9 cellular contexts compared by ENCODE assay signal in the genomic region with DNA sequence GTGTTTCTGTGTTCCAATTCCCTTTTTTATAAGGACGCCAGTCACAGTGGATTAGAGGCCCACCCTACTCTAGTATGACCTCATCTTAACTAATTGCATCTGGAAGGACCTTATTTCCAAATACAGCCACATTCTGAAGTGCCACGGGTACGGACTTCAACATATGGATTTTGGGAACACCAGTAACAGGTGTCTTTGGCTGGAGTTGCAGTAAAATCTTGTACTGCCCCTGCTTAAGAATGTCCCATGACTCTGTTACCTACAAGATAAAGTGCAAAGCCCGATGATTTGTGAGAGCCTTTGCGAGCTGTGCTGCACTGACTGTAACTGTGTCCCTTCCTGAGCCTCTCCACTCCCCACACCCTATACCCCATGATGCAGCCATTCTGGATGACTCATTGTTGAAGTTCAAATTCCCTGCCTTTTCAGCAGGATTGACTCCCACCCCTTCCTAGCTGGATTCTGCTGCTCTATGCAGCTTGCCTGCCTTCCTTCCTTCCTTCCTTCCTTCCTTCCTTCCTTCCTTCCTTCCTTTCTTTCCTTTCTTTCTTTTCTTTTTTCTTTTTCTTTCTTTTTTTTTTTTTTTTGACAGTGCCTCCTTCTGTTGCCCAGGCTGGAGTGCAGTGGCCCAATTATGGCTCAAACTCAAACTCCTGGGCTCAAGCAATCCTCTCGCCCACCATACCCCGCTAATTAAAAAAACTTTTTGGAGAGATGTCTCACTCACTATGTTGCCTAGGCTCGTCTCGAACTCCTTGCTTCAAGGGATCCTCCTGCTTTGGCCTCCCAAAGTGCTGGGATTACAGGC. TPM values are rescaled to one million over a fixed set of nuclear protein-coding genes. Genes with fewer than 3 reads are reported as not detected.
DNase-seq lines count a peak whose midpoint lies in the region; ATAC-seq and TF ChIP-seq lines count a peak whose summit lies in the region.
"Had no signal": no experiment of that assay in that cellular context is flagged by ENCODE, and none has a peak within 500 bp of the region (broad histone marks: within the 10 kb centered on the region; RNA-seq: fewer than 3 reads in every experiment).

No MANE protein-coding gene starts in this region.

- H3K4me3 ChIP-seq in GM06990 (replicated peaks; ENCODE audit: low read depth, low read length) (peak overlapping the region; percentile 76), OCI-LY7 (ENCODE audit: low read depth, low read length, poor library complexity, severe bottlenecking) (peak overlapping the region; percentile 61), epithelial cell of proximal tubule (ENCODE audit: low read depth, low read length) (peak overlapping the region; percentile 63), thyroid gland (replicated peaks in 1 of 3) (no peak overlapping the region)

- DNase-seq in GM06990 (ENCODE audit: extremely low read depth, insufficient read length) (no peak), OCI-LY7 (ENCODE audit: low spot score) (no peak), epithelial cell of proximal tubule (ENCODE audit: low read depth) (no peak), progenitor cell of endocrine pancreas (ENCODE audit: low spot score, unreplicated experiment) (no peak), thyroid gland (no peak), NOMO-1 (lab: John Stamatoyannopoulos, UW; ENCODE audit: unreplicated experiment in 2 of 2) (no peak)

- H3K36me3 ChIP-seq in GM06990 (ENCODE audit: control insufficient read depth, insufficient read depth, low read length) (no peaks in the 10 kb centered on the region), OCI-LY7 (ENCODE audit: insufficient read depth, low read length) (no peaks in the 10 kb centered on the region), thyroid gland (no peaks in the 10 kb centered on the region)
- H3K36me3 ChIP-seq: SJSA1 had no signal

- no peaks in the 10 kb centered on the region for H3K9me2 ChIP-seq in OCI-LY7 (ENCODE audit: insufficient read depth, low read length)

- no peak overlapping the region for H3K27ac Mint-ChIP-seq in progenitor cell of endocrine pancreas

- H3K4me1 ChIP-seq in OCI-LY7 (ENCODE audit: insufficient read depth, low read length, poor library complexity, severe bottlenecking) (peaks cover 27% of the 10 kb centered on the region), thyroid gland (peaks cover 18 to 27% of the 10 kb centered on the region in 2 donors)

- H3K27ac ChIP-seq in OCI-LY7 (ENCODE audit: low read depth, low read length, poor library complexity, severe bottlenecking) (no peak overlapping the region), thyroid gland (no peak overlapping the region)
- H3K27ac ChIP-seq: SJSA1 had no signal

- peaks cover 77% of the 10 kb centered on the region for H3K27me3 Mint-ChIP-seq in progenitor cell of endocrine pancreas

- POLR2A ChIA-PET in OCI-LY7 (lab: Charles Lee), result no interaction called here

- no TSS peak for BruUV-seq in OCI-LY7 (replicated peaks; lab: Mats Ljungman, UMichigan)

- H3K4me1 Mint-ChIP-seq in progenitor cell of endocrine pancreas (ENCODE audit: low read depth), result peaks cover 2% of the 10 kb centered on the region

- no peaks in the 10 kb centered on the region for H3K79me2 ChIP-seq in OCI-LY7 (ENCODE audit: insufficient read depth, low read depth, low read length)

- no peak for ATAC-seq in HG02870 (IDR thresholded peaks at IDR 0.05; ENCODE audit: unreplicated experiment)
- ATAC-seq in HG03139 (IDR thresholded peaks at IDR 0.05; ENCODE audit: unreplicated experiment), result no peak

- no peak for TF ChIP-seq POLR2A in thyroid gland (IDR thresholded peaks at IDR 0.05)

- intact Hi-C loops in OCI-LY7 (cut with micrococcal nuclease; ENCODE audit: unreplicated experiment) (loop anchor here (5.0 to 10.0 kb wide), 2 partner anchors 51 to 222 kb away; no protein-coding TSS in a partner anchor), thyroid gland (cut with DNase I) (no loop called here)

- H3K4me2 ChIP-seq in OCI-LY7 (ENCODE audit: low read length), result peak overlapping the region; percentile 77

- no peaks in the 10 kb centered on the region for H3K27me3 ChIP-seq in GM06990 (replicated peaks; ENCODE audit: control insufficient read depth, insufficient read depth, low read length)
- H3K27me3 ChIP-seq in thyroid gland, result peaks cover 6% of the 10 kb centered on the region

- H2AFZ ChIP-seq in OCI-LY7 (ENCODE audit: low read length), result peak overlapping the region; percentile 88; the same call in 1 of the 2 replicates

- H3K9me3 ChIP-seq in OCI-LY7 (ENCODE audit: low read length) (no peaks in the 10 kb centered on the region), thyroid gland (no peaks in the 10 kb centered on the region)

- no peaks in the 10 kb centered on the region for H3K36me3 Mint-ChIP-seq in progenitor cell of endocrine pancreas (ENCODE audit: insufficient read depth)

- H3K4me3 Mint-ChIP-seq in progenitor cell of endocrine pancreas (ENCODE audit: low read depth), result peak overlapping the region; percentile 70

- WGBS in thyroid gland, 2 donors, result 77 to 82% methylated on average over 9 of the region's 9 CpGs

- no peaks in the 10 kb centered on the region for H4K20me1 ChIP-seq in OCI-LY7 (ENCODE audit: insufficient read depth, low read length)

- CTCF ChIA-PET in OCI-LY7 (lab: Charles Lee; ENCODE audit: unreplicated experiment), result no interaction called here

- TF ChIP-seq CTCF in GM06990 (IDR thresholded peaks at IDR 0.05; ENCODE audit: insufficient read depth, low read length, poor library complexity, severe bottlenecking) (no peak), OCI-LY7 (conservative IDR thresholded peaks at IDR 0.05; ENCODE audit: low read length) (no peak), epithelial cell of proximal tubule (conservative IDR thresholded peaks at IDR 0.05; ENCODE audit: low read depth, low read length) (peak; percentile 3), progenitor cell of endocrine pancreas (IDR thresholded peaks at IDR 0.05; ENCODE audit: unreplicated experiment) (no peak), thyroid gland (IDR thresholded peaks at IDR 0.05) (peak in 1 of 6 experiments; percentile 14)

- H3K9me3 Mint-ChIP-seq in progenitor cell of endocrine pancreas (ENCODE audit: low read depth), result no peaks in the 10 kb centered on the region

RNA-seq across cellular contexts. Expression of gene HCRT, which starts 2.1 kb away (rescaled TPM):
- total RNA-seq in OCI-LY7 (2014; rRNA removed; shearing (Covaris generic)), result not detected in 2 replicates
- total RNA-seq in OCI-LY7 (2022), result not detected in 2 replicates
- not detected in 2 replicates for total RNA-seq in epithelial cell of proximal tubule
- total RNA-seq in progenitor cell of endocrine pancreas, result not detected in 2 replicates
- total RNA-seq in thyroid gland, result not detected
- total RNA-seq: SJSA1 had no signal

RNA-seq across cellular contexts. Expression of gene KCNH4, which starts 2.2 kb away (rescaled TPM):
- not detected in 2 replicates for total RNA-seq in OCI-LY7 (2014; rRNA removed; shearing (Covaris generic))
- total RNA-seq in OCI-LY7 (2022) (not detected in 2 replicates), epithelial cell of proximal tubule (not detected in 2 replicates), progenitor cell of endocrine pancreas (not detected in 2 replicates), thyroid gland (not detected)
- total RNA-seq: SJSA1 had no signal

RNA-seq across cellular contexts. Expression of gene GHDC, which starts 11.2 kb away (rescaled TPM):
- total RNA-seq in OCI-LY7 (2014; rRNA removed; shearing (Covaris generic)), result 30.0 and 30.7 TPM in 2 replicates
- total RNA-seq in OCI-LY7 (2022) (25.0 and 33.2 TPM in 2 replicates), epithelial cell of proximal tubule (15.7 and 17.4 TPM in 2 replicates), progenitor cell of endocrine pancreas (6.8 and 8.1 TPM in 2 replicates), thyroid gland (100 to 1,000 TPM in 2 of 4 donors, 10 to 100 TPM in 2; 48.4 to 254 (median 95.9) TPM)

RNA-seq across cellular contexts. Expression of gene RAB5C, which starts 28.3 kb away (rescaled TPM):
- 37.3 and 50.1 TPM in 2 replicates for total RNA-seq in OCI-LY7 (2014; rRNA removed; shearing (Covaris generic))
- total RNA-seq in OCI-LY7 (2022) (60.6 and 61.2 TPM in 2 replicates), epithelial cell of proximal tubule (89.4 and 150 TPM in 2 replicates), progenitor cell of endocrine pancreas (68.8 and 70.3 TPM in 2 replicates), thyroid gland (100 to 1,000 TPM; 116 to 208 (median 147) TPM)

Comparison
In these comparisons a context has a peak if more than half of its experiments do, and no peak if none do; other contexts are left out.
1. H3K4me3 ChIP-seq: peak in GM06990 (single experiment), OCI-LY7 (single experiment) and epithelial cell of proximal tubule (single experiment); none in thyroid gland (0 of 3).